ENCODE assay signal across 1 cellular context in genomic region chr15:59492389-59493377, GRCh38.
TF ChIP-seq lines count a peak whose summit lies in the region.

No MANE protein-coding gene starts in this region.

TF ChIP-seq in HepG2, 621 proteins besides CTCF, POLR2A, EP300 and RAD21 (continued from another document and continues in another):
- TF ChIP-seq ARID3A (IDR thresholded peaks at IDR 0.05; ENCODE audit: low read depth, low read length): peak; percentile 50; the same call in 1 of the 2 replicates
- peak; percentile 42; the same call in 1 of the 2 replicates for TF ChIP-seq CEBPG (CRISPR knock-in tag; IDR thresholded peaks at IDR 0.05)
- TF ChIP-seq ZNF235 (CRISPR knock-in tag; IDR thresholded peaks at IDR 0.05; ENCODE audit: borderline replicate concordance): no peak
- TF ChIP-seq TBL1XR1 (IDR thresholded peaks at IDR 0.05; ENCODE audit: borderline replicate concordance, low read length, partially characterized antibody): no peak
- TF ChIP-seq ZNF878 (CRISPR knock-in tag; IDR thresholded peaks at IDR 0.05): no peak
- no peak for TF ChIP-seq NCOA5 (CRISPR knock-in tag; IDR thresholded peaks at IDR 0.05)
- no peak for TF ChIP-seq MTF2 (CRISPR knock-in tag; IDR thresholded peaks at IDR 0.05; ENCODE audit: borderline replicate concordance)
- TF ChIP-seq GABPB1 (CRISPR knock-in tag; IDR thresholded peaks at IDR 0.05): no peak
- TF ChIP-seq KDM2A (CRISPR knock-in tag; IDR thresholded peaks at IDR 0.05; ENCODE audit: borderline replicate concordance, low read depth): 0 out of 2 replicates have a peak, but pooled peaks have one; percentile 27
- TF ChIP-seq ZNF629 (CRISPR knock-in tag; conservative IDR thresholded peaks at IDR 0.05): no peak
- peak; percentile 99 for TF ChIP-seq STAG1 (CRISPR knock-in tag; IDR thresholded peaks at IDR 0.05)
- TF ChIP-seq ZNF263 (CRISPR knock-in tag; IDR thresholded peaks at IDR 0.05): no peak
- TF ChIP-seq ZNF160 (CRISPR knock-in tag; IDR thresholded peaks at IDR 0.05): no peak
- TF ChIP-seq KAT8 (CRISPR knock-in tag; IDR thresholded peaks at IDR 0.05): 0 out of 2 replicates have a peak, but pooled peaks have one; percentile 30
- no peak for TF ChIP-seq AFF4 (CRISPR knock-in tag; IDR thresholded peaks at IDR 0.05)
- 0 out of 4 replicates have a peak, but pooled peaks of 1 of the 2 experiments have one; percentile 41 for TF ChIP-seq HMGXB4 (CRISPR knock-in tag; IDR thresholded peaks at IDR 0.05; ENCODE audit: borderline replicate concordance in 1 of 2, low read depth in 1 of 2)
- 0 out of 2 replicates have a peak, but pooled peaks have one; percentile 10 for TF ChIP-seq ZNF331 (CRISPR knock-in tag; IDR thresholded peaks at IDR 0.05)
- TF ChIP-seq IRF9 (CRISPR knock-in tag; IDR thresholded peaks at IDR 0.05; ENCODE audit: borderline replicate concordance): no peak
- no peak for TF ChIP-seq ZNF280D (CRISPR knock-in tag; IDR thresholded peaks at IDR 0.05)
- TF ChIP-seq ZNF569 (CRISPR knock-in tag; IDR thresholded peaks at IDR 0.05; ENCODE audit: borderline replicate concordance): no peak
- no peak for TF ChIP-seq ZMYM2 (CRISPR knock-in tag; IDR thresholded peaks at IDR 0.05)
- TF ChIP-seq PRMT3 (CRISPR knock-in tag; IDR thresholded peaks at IDR 0.05; ENCODE audit: borderline replicate concordance, low read depth): no peak
- TF ChIP-seq HNRNPL (IDR thresholded peaks at IDR 0.05; ENCODE audit: low read depth, low read length): no peak
- TF ChIP-seq POGK (CRISPR knock-in tag; conservative IDR thresholded peaks at IDR 0.05): 0 out of 2 replicates have a peak, but pooled peaks have one; percentile 25
- TF ChIP-seq HNRNPK (IDR thresholded peaks at IDR 0.05; ENCODE audit: low read depth, low read length, poor library complexity, severe bottlenecking): no peak
- no peak for TF ChIP-seq ZNF879 (CRISPR knock-in tag; IDR thresholded peaks at IDR 0.05)
- TF ChIP-seq CEBPB (IDR thresholded peaks at IDR 0.05; ENCODE audit: borderline replicate concordance, low read depth, low read length): peak; percentile 47; the same call in 1 of the 2 replicates
- no peak for TF ChIP-seq ZSCAN25 (CRISPR knock-in tag; IDR thresholded peaks at IDR 0.05)
- TF ChIP-seq ZNF513 (CRISPR knock-in tag; conservative IDR thresholded peaks at IDR 0.05): no peak
- TF ChIP-seq ZNF501 (CRISPR knock-in tag; IDR thresholded peaks at IDR 0.05): peak; percentile 51; the same call in 1 of the 2 replicates
- no peak for TF ChIP-seq ZHX2 (IDR thresholded peaks at IDR 0.05; ENCODE audit: low read depth)
- peak; percentile 57; the same call in 1 of the 2 replicates for TF ChIP-seq ZHX2 (CRISPR knock-in tag; IDR thresholded peaks at IDR 0.05; ENCODE audit: borderline replicate concordance)
- TF ChIP-seq ZNF740 (CRISPR knock-in tag; IDR thresholded peaks at IDR 0.05): no peak
- TF ChIP-seq ZNF124 (CRISPR knock-in tag; IDR thresholded peaks at IDR 0.05): peak; percentile 55; the same call in 1 of the 2 replicates
- no peak for TF ChIP-seq ARNTL (CRISPR knock-in tag; IDR thresholded peaks at IDR 0.05)
